Comparison of ENCODE assay signal across 24 cellular contexts in genomic region chr18:293557-293956, GRCh38. TPM values are rescaled to one million over a fixed set of nuclear protein-coding genes. Genes with fewer than 3 reads are reported as not detected.
A peak's percentile ranks its signal among the peaks of the same experiment; 100 is the strongest.
DNase-seq lines count a peak whose midpoint lies in the region; TF ChIP-seq lines count a peak whose summit lies in the region.
"Had no signal": no experiment of that assay in that cellular context is flagged by ENCODE, and none has a peak within 500 bp of the region (broad histone marks: within the 10 kb centered on the region; RNA-seq: fewer than 3 reads in every experiment).

No MANE protein-coding gene starts in this region.

- WGBS in SK-N-SH (ENCODE audit: low lambda C conversion rate) = 87% methylated on average over 4 of the region's 4 CpGs

- H3K4me2 ChIP-seq in SK-N-SH = no peak overlapping the region
- no peak overlapping the region for H3K4me2 ChIP-seq in osteoblast (ENCODE audit: insufficient read depth, low read length)

- H3K27me3 ChIP-seq in BJ (ENCODE audit: control insufficient read depth, insufficient read depth, low read length) = peaks cover 2% of the 10 kb centered on the region; the same call in 1 of the 2 replicates
- no peaks in the 10 kb centered on the region for H3K27me3 ChIP-seq in SK-N-SH (ENCODE audit: insufficient read depth)
- H3K27me3 ChIP-seq in osteoblast (ENCODE audit: insufficient read depth, low read length) = no peaks in the 10 kb centered on the region
- no peaks in the 10 kb centered on the region for H3K27me3 ChIP-seq in breast epithelium
- H3K27me3 ChIP-seq: BE2C, testis had no signal

- DNase-seq in BJ (ENCODE audit: low read depth) = no peak
- DNase-seq in SK-N-SH = no peak
- peak; percentile 52 for DNase-seq in fibroblast of mammary gland (ENCODE audit: low read depth)
- no peak for DNase-seq in osteoblast (ENCODE audit: insufficient read length, low spot score, missing footprints)
- no peak for DNase-seq in activated gamma-delta T cell (lab: John Stamatoyannopoulos, UW)
- DNase-seq in activated effector memory CD4-positive, alpha-beta T cell treated with Interleukin-2 at 50 U/mL for 16 hours = no peak
- no peak for DNase-seq in breast epithelium (ENCODE audit: low spot score in 2 of 2)
- no peak for DNase-seq in Calu3
- DNase-seq: activated CD4-positive, CD25-positive, alpha-beta regulatory T cell; activated CD8-positive, alpha-beta T cell treated with anti-CD3 and anti-CD28 coated beads, Interleukin-2, amount 10 ng/mL, durations not matched to agents 7 days and 5 days; activated naive CD8-positive, alpha-beta T cell treated with anti-CD3 and anti-CD28 coated beads, Interleukin-2, amount 50 U/mL, for 24 hours; BE2C; left cardiac atrium; mucosa of descending colon; NCI-H2029; NCI-H510A; nucleus accumbens; SHP77 treated with DMSO at 0.1 percent for 48 hours; stimulated activated CD4-positive, alpha-beta T cell treated with anti-CD3 and anti-CD28 coated beads, Interleukin-4, amount 100 ng/mL, for 24 hours; stimulated activated CD8-positive, alpha-beta memory T cell treated with anti-CD3 and anti-CD28 coated beads, Interleukin-4, amount 100 ng/mL, for 48 hours; T-helper 17 cell; testis had no signal

- TF ChIP-seq RAD21 in SK-N-SH (IDR thresholded peaks at IDR 0.05; ENCODE audit: low read length) = peak; percentile 58

- no peak for TF ChIP-seq EP300 in SK-N-SH (IDR thresholded peaks at IDR 0.05; ENCODE audit: borderline replicate concordance in 1 of 2, low read depth in 1 of 2, low read length in 1 of 2)

- BruUV-seq in Calu3 (replicated peaks; lab: Mats Ljungman, UMichigan) = no TSS peak

- no peak overlapping the region for H3K27ac Mint-ChIP-seq in Calu3 (ENCODE audit: unreplicated experiment)
- H3K27ac Mint-ChIP-seq: activated CD8-positive, alpha-beta T cell treated with anti-CD3 and anti-CD28 coated beads, Interleukin-2, amount 10 ng/mL, durations not matched to agents 7 days and 5 days; activated naive CD8-positive, alpha-beta T cell treated with anti-CD3 and anti-CD28 coated beads, Interleukin-2, amount 50 U/mL, for 24 hours; activated T-helper 1 cell treated with anti-CD3 and anti-CD28 coated beads, Interleukin-12 subunit alpha, Interleukin-12 subunit beta, Interleukin-2, Interleukin-4 antibody, amounts not matched to agents 30 ng/mL and 10 ng/mL and 1 ng/mL, durations not matched to agents 14 hours and 24 hours and 36 hours; T-helper 17 cell had no signal

- no peaks in the 10 kb centered on the region for H3K4me1 ChIP-seq in SK-N-SH (ENCODE audit: control insufficient read depth in 1 of 2, insufficient read depth in 2 of 2, low read depth in 1 of 2, low read length in 1 of 2)
- H3K4me1 ChIP-seq in osteoblast (ENCODE audit: insufficient read depth, low read length) = peaks cover 5% of the 10 kb centered on the region
- no peaks in the 10 kb centered on the region for H3K4me1 ChIP-seq in breast epithelium
- H3K4me1 ChIP-seq: BE2C, testis had no signal

- no peaks in the 10 kb centered on the region for H3K4me1 Mint-ChIP-seq in Calu3 (ENCODE audit: low read depth, unreplicated experiment)
- H3K4me1 Mint-ChIP-seq: activated naive CD8-positive, alpha-beta T cell treated with anti-CD3 and anti-CD28 coated beads, Interleukin-2, amount 50 U/mL, for 24 hours; T-helper 17 cell had no signal

- peaks cover 86% of the 10 kb centered on the region for H3K27me3 Mint-ChIP-seq in Calu3 (ENCODE audit: unreplicated experiment)

- H3K36me3 ChIP-seq in BJ (ENCODE audit: control insufficient read depth, insufficient read depth, low read length) (no peaks in the 10 kb centered on the region), SK-N-SH (replicated peaks in 1 of 2; ENCODE audit: control insufficient read depth in 1 of 2, insufficient read depth in 2 of 2, low read length in 1 of 2) (no peaks in the 10 kb centered on the region), osteoblast (ENCODE audit: insufficient read depth, low read length) (no peaks in the 10 kb centered on the region), breast epithelium (no peaks in the 10 kb centered on the region)
- H3K36me3 ChIP-seq: BE2C had no signal

- no peaks in the 10 kb centered on the region for H3K79me2 ChIP-seq in SK-N-SH (ENCODE audit: insufficient read depth)
- H3K79me2 ChIP-seq in osteoblast (ENCODE audit: insufficient read depth, low read length) = no peaks in the 10 kb centered on the region

- H3K27ac ChIP-seq in SK-N-SH (ENCODE audit: low read depth in 2 of 2, low read length in 1 of 2) (no peak overlapping the region), osteoblast (ENCODE audit: low read depth, low read length) (no peak overlapping the region), breast epithelium (no peak overlapping the region)
- H3K27ac ChIP-seq: coronary artery, testis had no signal

- H3F3A ChIP-seq in SK-N-SH (replicated peaks; ENCODE audit: insufficient read depth) = no peaks in the 10 kb centered on the region

- H2AFZ ChIP-seq in SK-N-SH (ENCODE audit: low read depth) = no peak overlapping the region
- no peak overlapping the region for H2AFZ ChIP-seq in osteoblast (ENCODE audit: low read length)

- intact Hi-C loops in breast epithelium (cut with DNase I; ENCODE audit: low total_unique reads) = no loop called here
- intact Hi-C loops in Calu3 (cut with micrococcal nuclease; ENCODE audit: unreplicated experiment) = no loop called here

- no peaks in the 10 kb centered on the region for H3K9me3 Mint-ChIP-seq in Calu3 (ENCODE audit: low read depth, unreplicated experiment)
- H3K9me3 Mint-ChIP-seq: activated naive CD8-positive, alpha-beta T cell treated with anti-CD3 and anti-CD28 coated beads, Interleukin-2, amount 50 U/mL, for 24 hours; activated T-helper 1 cell treated with anti-CD3 and anti-CD28 coated beads, Interleukin-12 subunit alpha, Interleukin-12 subunit beta, Interleukin-2, Interleukin-4 antibody, amounts not matched to agents 30 ng/mL and 10 ng/mL and 1 ng/mL, durations not matched to agents 14 hours and 24 hours and 36 hours had no signal

- H4K20me1 ChIP-seq in SK-N-SH (ENCODE audit: insufficient read depth) (no peaks in the 10 kb centered on the region), osteoblast (ENCODE audit: insufficient read depth, low read length) (no peaks in the 10 kb centered on the region)

- H3K36me3 Mint-ChIP-seq in Calu3 (ENCODE audit: insufficient read depth, unreplicated experiment) = no peaks in the 10 kb centered on the region

- H3K9me3 ChIP-seq in SK-N-SH (no peaks in the 10 kb centered on the region), osteoblast (ENCODE audit: low read depth, low read length) (no peaks in the 10 kb centered on the region), breast epithelium (no peaks in the 10 kb centered on the region)
- H3K9me3 ChIP-seq: BE2C, mucosa of descending colon, testis had no signal

- H3K4me3 Mint-ChIP-seq in Calu3 (ENCODE audit: low read depth, unreplicated experiment) = no peak overlapping the region
- H3K4me3 Mint-ChIP-seq: activated CD8-positive, alpha-beta T cell treated with anti-CD3 and anti-CD28 coated beads, Interleukin-2, amount 10 ng/mL, durations not matched to agents 7 days and 5 days; activated naive CD8-positive, alpha-beta T cell treated with anti-CD3 and anti-CD28 coated beads, Interleukin-2, amount 50 U/mL, for 24 hours; activated T-helper 1 cell treated with anti-CD3 and anti-CD28 coated beads, Interleukin-12 subunit alpha, Interleukin-12 subunit beta, Interleukin-2, Interleukin-4 antibody, amounts not matched to agents 30 ng/mL and 10 ng/mL and 1 ng/mL, durations not matched to agents 14 hours and 24 hours and 36 hours; T-helper 17 cell had no signal

- TF ChIP-seq POLR2A in breast epithelium (IDR thresholded peaks at IDR 0.05) = no peak

- H3K9ac ChIP-seq in SK-N-SH = no peak overlapping the region

- H3K9me2 ChIP-seq in SK-N-SH = no peaks in the 10 kb centered on the region

- CTCF ChIA-PET in BJ (lab: Yijun Ruan, JAX) (interaction anchor here (0.9 to 2.2 kb wide), 8 partner anchors 9 to 537 kb away, joined by 3 to 9 read pairs (median 6); no protein-coding TSS in a partner anchor), SK-N-SH (lab: Yijun Ruan, JAX) (interaction anchor here (0.6 to 2.2 kb wide), 10 partner anchors 13 to 330 kb away, joined by 3 to 18 read pairs (median 4); no protein-coding TSS in a partner anchor), Calu3 (lab: Charles Lee) (interaction anchor here (0.6 to 1.3 kb wide), 2 partner anchors 9 to 322 kb away, joined by 3 to 4 read pairs; no protein-coding TSS in a partner anchor)

- POLR2A ChIA-PET in BJ (lab: Charles Lee) (no interaction called here), SK-N-SH (lab: Yijun Ruan, JAX) (no interaction called here)

- TF ChIP-seq CTCF in BJ (IDR thresholded peaks at IDR 0.05; ENCODE audit: insufficient read depth, low read depth, low read length) (0 out of 2 replicates have a peak, but pooled peaks have one; percentile 7), SK-N-SH (IDR thresholded peaks at IDR 0.05) (peak; percentile 16; the same call in 1 of the 2 replicates), fibroblast of mammary gland (conservative IDR thresholded peaks at IDR 0.05; ENCODE audit: control insufficient read depth, insufficient read depth, low read depth, low read length) (peak; percentile 6), osteoblast (IDR thresholded peaks at IDR 0.05; ENCODE audit: extremely low read depth, low read depth, low read length) (peak; percentile 27), breast epithelium (IDR thresholded peaks at IDR 0.05) (no peak), Calu3 (IDR thresholded peaks at IDR 0.05; ENCODE audit: unreplicated experiment) (no peak)

- H3K4me3 ChIP-seq in BJ (ENCODE audit: low read depth, low read length) = no peak overlapping the region
- H3K4me3 ChIP-seq in SK-N-SH (ENCODE audit: low read depth in 2 of 2, low read length in 1 of 2) = no peak overlapping the region
- H3K4me3 ChIP-seq in fibroblast of mammary gland (ENCODE audit: control insufficient read depth, low read depth, low read length) = no peak overlapping the region
- no peak overlapping the region for H3K4me3 ChIP-seq in osteoblast (ENCODE audit: insufficient read depth, low read length)
- H3K4me3 ChIP-seq in breast epithelium = no peak overlapping the region
- H3K4me3 ChIP-seq: coronary artery, mucosa of descending colon, testis had no signal

TF ChIP-seq in SK-N-SH, 30 proteins besides CTCF, POLR2A, EP300 and RAD21:
- TF ChIP-seq SMC3 (IDR thresholded peaks at IDR 0.05; ENCODE audit: low read depth, low read length) (peak; percentile 30), SIN3A (IDR thresholded peaks at IDR 0.05; ENCODE audit: borderline replicate concordance, low read depth, low read length) (no peak)

RNA-seq across cellular contexts. Expression of gene THOC1, which starts 25.7 kb away (rescaled TPM):
- 8.7 and 23.7 TPM in 2 replicates for polyA plus RNA-seq in BJ (2011; rRNA removed)
- polyA minus RNA-seq in BJ (2011; rRNA and poly(A)+ RNA removed) = 11.1 and 12.8 TPM in 2 replicates
- polyA plus RNA-seq in SK-N-SH (2012; rRNA removed) = 12.3 and 14.4 TPM in 2 replicates
- polyA plus RNA-seq in SK-N-SH (2012; cell fraction: cytosol; rRNA removed) = 9.3 and 13.7 TPM in 2 replicates
- 21.6 and 52.3 TPM in 2 replicates for polyA plus RNA-seq in SK-N-SH (2012; cell fraction: nucleus; rRNA removed)
- 43.1 and 52.5 TPM in 2 replicates for total RNA-seq in osteoblast
- 10 to 100 TPM; 56.2 to 98.9 (median 67.5) TPM for total RNA-seq in breast epithelium
- total RNA-seq in Calu3 (2022) = 38.3 and 47.1 TPM in 2 replicates

Comparison
In these comparisons a context has a peak if more than half of its experiments do, and no peak if none do; other contexts are left out.
1. CTCF ChIP-seq: peak in BJ (single experiment), SK-N-SH (single experiment), fibroblast of mammary gland (single experiment) and osteoblast (single experiment); none in breast epithelium (0 of 3) and Calu3 (single experiment).